ENCODE assay signal across 9 cellular contexts in genomic region chr18:59885579-59886163, GRCh38. TPM values are rescaled to one million over a fixed set of nuclear protein-coding genes. Genes with fewer than 3 reads are reported as not detected.
A peak's percentile ranks its signal among the peaks of the same experiment; 100 is the strongest.
DNase-seq lines count a peak whose midpoint lies in the region; ATAC-seq, FAIRE-seq and TF ChIP-seq lines count a peak whose summit lies in the region.
"Had no signal": no experiment of that assay in that cellular context is flagged by ENCODE, and none has a peak within 500 bp of the region (broad histone marks: within the 10 kb centered on the region; RNA-seq: fewer than 3 reads in every experiment).

No MANE protein-coding gene starts in this region.

- H3K36me3 ChIP-seq in small intestine (ENCODE audit: control insufficient read depth in 2 of 2, insufficient read depth in 2 of 2, low read length in 2 of 2) = no peaks in the 10 kb centered on the region

- H3K27me3 ChIP-seq in small intestine (ENCODE audit: control insufficient read depth in 2 of 2, insufficient read depth in 2 of 2, low read length in 2 of 2) = no peaks in the 10 kb centered on the region

- H3K4me3 ChIP-seq in fibroblast of villous mesenchyme (ENCODE audit: low read depth, low read length) (peak overlapping the region; percentile 37), small intestine (ENCODE audit: low read depth in 1 of 2, low read length in 2 of 2) (no peak overlapping the region)

- peaks cover 0 to 7% of the 10 kb centered on the region in 2 donors for H3K4me1 ChIP-seq in small intestine (ENCODE audit: control insufficient read depth in 2 of 2, insufficient read depth in 1 of 2, low read depth in 1 of 2, low read length in 1 of 2)

- 52 to 88% (median 64%) methylated on average over 6 of the region's 6 CpGs for WGBS in small intestine, 3 donors

- DNase-seq in AG20443 (ENCODE audit: low spot score) (peak; percentile 65), SKM-1 treated with dmso at 0.1 percent for 144 hours (lab: John Stamatoyannopoulos, UW; ENCODE audit: unreplicated experiment) (peak; percentile 74), fibroblast of villous mesenchyme (ENCODE audit: low read depth) (peak; percentile 69), NCI-H146 treated with DMSO at 0.1 percent for 48 hours (lab: John Stamatoyannopoulos, UW; ENCODE audit: unreplicated experiment) (no peak), small intestine (no peak), NCI-H2029 treated with DMSO at 0.1 percent for 48 hours (lab: John Stamatoyannopoulos, UW) (no peak)
- DNase-seq: left cardiac atrium had no signal

- H3K9me3 ChIP-seq in small intestine (ENCODE audit: control insufficient read depth, low read depth) = no peaks in the 10 kb centered on the region

- peak; percentile 81 for ATAC-seq in GM19025 (IDR thresholded peaks at IDR 0.05; ENCODE audit: low read depth, unreplicated experiment)
- ATAC-seq in HG03108 (IDR thresholded peaks at IDR 0.05; ENCODE audit: unreplicated experiment) = peak; percentile 79

- no peak for FAIRE-seq in small intestine (lab: Jason Lieb, UNC)

- no peak for TF ChIP-seq CTCF in fibroblast of villous mesenchyme (IDR thresholded peaks at IDR 0.05; ENCODE audit: insufficient read depth, low read depth, low read length)

- H3K27ac ChIP-seq in small intestine (ENCODE audit: low read depth in 1 of 2, low read length in 1 of 2) = peak overlapping the region in 1 of 2 donors; percentile 14

RNA-seq across cellular contexts. Expression of gene PMAIP1, which starts 14.1 kb away (rescaled TPM):
- total RNA-seq in fibroblast of villous mesenchyme = 25.4 and 25.5 TPM in 2 replicates
- 1 to 10 TPM; 1.4 to 7.5 (median 1.8) TPM for polyA plus RNA-seq in small intestine

Comparison
In these comparisons a context has a peak if more than half of its experiments do, and no peak if none do; other contexts are left out.
1. DNase-seq: peak in AG20443 (single experiment), SKM-1 treated with dmso at 0.1 percent for 144 hours (single experiment) and fibroblast of villous mesenchyme (single experiment); none in NCI-H146 treated with DMSO at 0.1 percent for 48 hours (single experiment), small intestine (single experiment) and NCI-H2029 treated with DMSO at 0.1 percent for 48 hours (single experiment).